8 cellular contexts compared by ENCODE assay signal in the genomic region with DNA sequence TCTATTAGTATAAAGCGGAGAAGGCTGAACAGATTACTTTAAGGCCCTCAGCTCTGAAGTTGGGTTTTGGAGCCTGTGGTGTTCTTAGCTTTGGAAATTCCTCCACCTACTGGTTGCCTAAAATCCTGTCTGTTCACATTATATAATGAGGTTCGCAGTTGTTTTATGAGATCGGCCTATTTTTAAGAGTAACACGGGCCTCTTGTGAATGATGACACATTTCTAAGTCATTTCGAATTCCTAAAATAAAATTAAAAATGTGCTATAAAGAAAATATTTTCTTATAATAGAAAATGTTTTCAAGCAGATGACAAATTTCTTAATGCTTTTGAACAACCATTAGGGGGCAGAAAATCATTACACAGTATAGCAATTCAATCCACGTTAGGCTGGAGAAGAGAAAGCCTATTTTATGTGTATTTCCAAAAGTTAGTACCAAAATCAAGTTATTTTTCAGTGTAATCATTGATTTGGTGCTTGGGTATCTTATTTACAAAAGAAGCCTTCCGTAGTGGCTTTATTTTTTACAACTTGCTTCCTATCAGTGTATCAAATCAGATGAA. TPM values are rescaled to one million over a fixed set of nuclear protein-coding genes. Genes with fewer than 3 reads are reported as not detected.
DNase-seq lines count a peak whose midpoint lies in the region; ATAC-seq and TF ChIP-seq lines count a peak whose summit lies in the region.

No MANE protein-coding gene starts in this region.

- peak; percentile 52 for ATAC-seq in GM19438 (IDR thresholded peaks at IDR 0.05; ENCODE audit: low read depth, unreplicated experiment)

- POLR2A ChIA-PET in OCI-LY7 (lab: Charles Lee) = no interaction called here

- H3K4me3 ChIP-seq in Karpas-422 (ENCODE audit: low read length) (no peak overlapping the region), OCI-LY7 (ENCODE audit: low read depth, low read length, poor library complexity, severe bottlenecking) (no peak overlapping the region), choroid plexus epithelial cell (ENCODE audit: low read depth, low read length) (no peak overlapping the region), liver (ENCODE audit: low read depth in 1 of 3, low read length in 3 of 3) (peak overlapping the region in 1 of 3 donors; percentile 26)

- H4K20me1 ChIP-seq in Karpas-422 (ENCODE audit: insufficient read depth, low read depth, low read length) = no peaks in the 10 kb centered on the region
- H4K20me1 ChIP-seq in OCI-LY7 (ENCODE audit: insufficient read depth, low read length) = no peaks in the 10 kb centered on the region

- intact Hi-C loops in OCI-LY7 (cut with micrococcal nuclease; ENCODE audit: unreplicated experiment) = loop anchor here (1.0 to 10.0 kb wide), 3 partner anchors 220 to 920 kb away; no protein-coding TSS in a partner anchor

- peak; percentile 90 to 96 for TF ChIP-seq RAD21 in liver (IDR thresholded peaks at IDR 0.05)

- H3K9me3 ChIP-seq in Karpas-422 (ENCODE audit: low read length) = no peaks in the 10 kb centered on the region
- no peaks in the 10 kb centered on the region for H3K9me3 ChIP-seq in OCI-LY7 (ENCODE audit: low read length)
- no peaks in the 10 kb centered on the region for H3K9me3 ChIP-seq in liver (ENCODE audit: control insufficient read depth in 4 of 4, low read length in 3 of 4)

- WGBS in liver = 5% methylated on average over 7 of the region's 7 CpGs

- no peaks in the 10 kb centered on the region for H3K9me2 ChIP-seq in Karpas-422 (replicated peaks; ENCODE audit: insufficient read depth, low read length)
- no peaks in the 10 kb centered on the region for H3K9me2 ChIP-seq in OCI-LY7 (ENCODE audit: insufficient read depth, low read length)

- no peaks in the 10 kb centered on the region for H3K4me1 ChIP-seq in Karpas-422 (ENCODE audit: low read length)
- peaks cover 3% of the 10 kb centered on the region for H3K4me1 ChIP-seq in OCI-LY7 (ENCODE audit: insufficient read depth, low read length, poor library complexity, severe bottlenecking)
- peaks cover 0 to 10% (median 6%) of the 10 kb centered on the region in 4 donors for H3K4me1 ChIP-seq in liver (ENCODE audit: control insufficient read depth in 4 of 4, insufficient read depth in 4 of 4, low read length in 3 of 4)

- TF ChIP-seq CTCF in OCI-LY7 (conservative IDR thresholded peaks at IDR 0.05; ENCODE audit: low read length) = peak; percentile 100
- TF ChIP-seq CTCF in choroid plexus epithelial cell (conservative IDR thresholded peaks at IDR 0.05; ENCODE audit: low read depth, low read length) = peak; percentile 80
- peak; percentile 74 for TF ChIP-seq CTCF in liver (IDR thresholded peaks at IDR 0.05; ENCODE audit: low read depth, low read length, missing input control)

- H2AFZ ChIP-seq in Karpas-422 (ENCODE audit: low read length) (no peak overlapping the region), OCI-LY7 (ENCODE audit: low read length) (peak overlapping the region; percentile 32; the same call in 1 of the 2 replicates)

- peak; percentile 21 for DNase-seq in COLO668 (lab: John Stamatoyannopoulos, UW; ENCODE audit: unreplicated experiment)
- peak; percentile 79 for DNase-seq in Karpas-422
- DNase-seq in OCI-LY7 (ENCODE audit: low spot score) = peak; percentile 62
- peak; percentile 92 for DNase-seq in choroid plexus epithelial cell (ENCODE audit: low read depth)
- DNase-seq in substantia nigra (lab: John Stamatoyannopoulos, UW) = peak in 15 of 49 donors; percentile 2 to 51 (median 13)
- no peak for DNase-seq in islet precursor cell

- BruUV-seq in OCI-LY7 (replicated peaks; lab: Mats Ljungman, UMichigan) = no TSS peak

- H3K79me2 ChIP-seq in Karpas-422 (ENCODE audit: low read length) (no peaks in the 10 kb centered on the region), OCI-LY7 (ENCODE audit: insufficient read depth, low read depth, low read length) (no peaks in the 10 kb centered on the region)

- no peak overlapping the region for H3K9ac ChIP-seq in Karpas-422 (ENCODE audit: low read length)
- H3K9ac ChIP-seq in liver (ENCODE audit: low read depth in 1 of 2, low read length in 2 of 2) = peak overlapping the region; percentile 33 to 41

- no peak overlapping the region for H3K4me2 ChIP-seq in Karpas-422 (ENCODE audit: low read depth, low read length, poor library complexity, severe bottlenecking)
- H3K4me2 ChIP-seq in OCI-LY7 (ENCODE audit: low read length) = no peak overlapping the region

- H3K36me3 ChIP-seq in Karpas-422 (ENCODE audit: insufficient read depth, low read length) (no peaks in the 10 kb centered on the region), OCI-LY7 (ENCODE audit: insufficient read depth, low read length) (no peaks in the 10 kb centered on the region), liver (ENCODE audit: control insufficient read depth in 4 of 4, insufficient read depth in 3 of 4, low read depth in 1 of 4, low read length in 3 of 4) (no peaks in the 10 kb centered on the region)

- CTCF ChIA-PET in OCI-LY7 (lab: Charles Lee; ENCODE audit: unreplicated experiment) = no interaction called here

- H3K27me3 ChIP-seq in Karpas-422 (ENCODE audit: low read length) (no peaks in the 10 kb centered on the region), liver (ENCODE audit: control insufficient read depth in 4 of 4, insufficient read depth in 4 of 4, low read length in 3 of 4) (no peaks in the 10 kb centered on the region)

- H3K27ac ChIP-seq in Karpas-422 (ENCODE audit: low read length) (no peak overlapping the region), OCI-LY7 (ENCODE audit: low read depth, low read length, poor library complexity, severe bottlenecking) (no peak overlapping the region), liver (ENCODE audit: low read depth in 1 of 2, low read length in 2 of 2) (peak overlapping the region in 1 of 2 donors; percentile 54), substantia nigra (ENCODE audit: low read depth, low read length, poor library complexity, severe bottlenecking) (peak overlapping the region; percentile 2)

TF ChIP-seq in liver, 16 proteins besides CTCF, POLR2A, EP300 and RAD21:
- TF ChIP-seq YY1 (IDR thresholded peaks at IDR 0.05) = no peak
- TF ChIP-seq HNF4A (conservative IDR thresholded peaks at IDR 0.05) = peak in 1 of 2 donors; percentile 7

RNA-seq across cellular contexts. Expression of a gene that starts 15.8 kb away (rescaled TPM):
- 9.7 and 11.0 TPM in 2 replicates for total RNA-seq in Karpas-422 (2014; rRNA removed; shearing (Covaris generic); ENCODE audit: low replicate concordance)
- 6.5 and 7.1 TPM in 2 replicates for total RNA-seq in OCI-LY7 (2014; rRNA removed; shearing (Covaris generic))
- total RNA-seq in OCI-LY7 (2022) (11.8 and 12.4 TPM in 2 replicates), liver (10 to 100 TPM; 20.7 to 47.2 TPM)
- 10 to 100 TPM; 20.7 to 21.1 TPM for polyA plus RNA-seq in liver
